8 cellular contexts compared by ENCODE assay signal in the genomic region with DNA sequence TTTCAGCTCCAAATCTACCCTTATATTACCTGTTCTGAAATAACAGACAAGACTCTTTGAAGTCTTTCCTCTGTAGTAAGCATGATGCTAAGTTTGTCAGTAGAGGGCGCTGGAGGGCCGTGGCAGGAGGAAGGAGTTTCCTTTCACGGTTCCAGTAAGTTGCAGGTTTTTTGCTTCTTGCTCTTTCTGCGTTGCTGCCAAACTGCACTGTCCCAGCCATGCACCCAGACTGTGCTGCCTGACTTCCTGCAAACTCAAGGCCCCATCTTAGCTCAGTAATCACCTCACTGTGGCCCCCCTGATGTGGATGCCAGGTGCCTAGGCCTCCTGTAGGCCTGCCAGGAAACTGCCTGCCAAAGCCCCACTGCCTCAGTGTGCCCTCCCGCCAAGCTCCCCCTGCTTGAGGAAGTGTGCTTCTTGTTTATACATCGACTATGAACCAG.
DNase-seq lines count a peak whose midpoint lies in the region; ATAC-seq and TF ChIP-seq lines count a peak whose summit lies in the region.

No MANE protein-coding gene starts in this region.

- TF ChIP-seq CTCF in HL-60 (IDR thresholded peaks at IDR 0.05; ENCODE audit: insufficient read depth, low read length) (peak; percentile 61), cardiac muscle cell (IDR thresholded peaks at IDR 0.05; ENCODE audit: low read depth, low read length) (peak; percentile 94)

- H3K4me1 Mint-ChIP-seq in activated T-helper 1 cell treated with anti-CD3 and anti-CD28 coated beads, Interleukin-12 subunit alpha, Interleukin-12 subunit beta, Interleukin-2, Interleukin-4 antibody, amounts not matched to agents 30 ng/mL and 10 ng/mL and 1 ng/mL, durations not matched to agents 14 hours and 24 hours and 36 hours (ENCODE audit: low read depth), result no peaks in the 10 kb centered on the region

- no peaks in the 10 kb centered on the region for H3K27me3 ChIP-seq in HL-60 (ENCODE audit: insufficient read depth, poor library complexity, severe bottlenecking)
- no peaks in the 10 kb centered on the region for H3K27me3 ChIP-seq in cardiac muscle cell

- H3K36me3 Mint-ChIP-seq in activated T-helper 1 cell treated with anti-CD3 and anti-CD28 coated beads, Interleukin-12 subunit alpha, Interleukin-12 subunit beta, Interleukin-2, Interleukin-4 antibody, amounts not matched to agents 30 ng/mL and 10 ng/mL and 1 ng/mL, durations not matched to agents 14 hours and 24 hours and 36 hours (ENCODE audit: low read depth), result no peaks in the 10 kb centered on the region

- no peaks in the 10 kb centered on the region for H3K27me3 Mint-ChIP-seq in activated T-helper 1 cell treated with anti-CD3 and anti-CD28 coated beads, Interleukin-12 subunit alpha, Interleukin-12 subunit beta, Interleukin-2, Interleukin-4 antibody, amounts not matched to agents 30 ng/mL and 10 ng/mL and 1 ng/mL, durations not matched to agents 14 hours and 24 hours and 36 hours (ENCODE audit: insufficient read depth)

- H3K27ac ChIP-seq in HL-60 (replicated peaks) (no peak overlapping the region), cardiac muscle cell (no peak overlapping the region)

- ATAC-seq in GM21515 (IDR thresholded peaks at IDR 0.05; ENCODE audit: unreplicated experiment), result peak; percentile 85

- in situ Hi-C loops in G401 (cut with HindIII; ENCODE audit: low sequenced_read_pairs), result no loop called here

- H3K4me3 ChIP-seq in HL-60 (replicated peaks; ENCODE audit: insufficient read depth, low read length) (no peak overlapping the region), cardiac muscle cell (no peak overlapping the region)

- peaks cover 2% of the 10 kb centered on the region for H3K4me1 ChIP-seq in cardiac muscle cell (ENCODE audit: low read depth)

- H3K9me3 ChIP-seq in cardiac muscle cell (ENCODE audit: low read depth), result no peaks in the 10 kb centered on the region

- no peak overlapping the region for H3K27ac Mint-ChIP-seq in activated T-helper 1 cell treated with anti-CD3 and anti-CD28 coated beads, Interleukin-12 subunit alpha, Interleukin-12 subunit beta, Interleukin-2, Interleukin-4 antibody, amounts not matched to agents 30 ng/mL and 10 ng/mL and 1 ng/mL, durations not matched to agents 14 hours and 24 hours and 36 hours

- no peaks in the 10 kb centered on the region for H3K9me3 Mint-ChIP-seq in activated T-helper 1 cell treated with anti-CD3 and anti-CD28 coated beads, Interleukin-12 subunit alpha, Interleukin-12 subunit beta, Interleukin-2, Interleukin-4 antibody, amounts not matched to agents 30 ng/mL and 10 ng/mL and 1 ng/mL, durations not matched to agents 14 hours and 24 hours and 36 hours

- peak; percentile 52 for DNase-seq in G401 (ENCODE audit: low spot score)
- peak; percentile 21 to 65 for DNase-seq in HL-60 (ENCODE audit: low read depth in 1 of 2, low spot score in 1 of 2)
- DNase-seq in NCI-H69 (lab: John Stamatoyannopoulos, UW), result peak; percentile 89
- DNase-seq in activated T-helper 1 cell treated with anti-CD3 and anti-CD28 coated beads, Interleukin-12 subunit alpha, Interleukin-12 subunit beta, Interleukin-2, Interleukin-4 antibody, amounts not matched to agents 30 ng/mL and 10 ng/mL and 1 ng/mL, durations not matched to agents 14 hours and 24 hours and 36 hours (ENCODE audit: low spot score), result peak; percentile 41
- DNase-seq in cardiac muscle cell (ENCODE audit: low read depth in 1 of 2, low spot score in 1 of 2), result peak; percentile 90 to 91
- DNase-seq in putamen (ENCODE audit: low spot score), result peak; percentile 72
- no peak for DNase-seq in central memory CD4-positive, alpha-beta T cell

- intact Hi-C loops in activated T-helper 1 cell treated with anti-CD3 and anti-CD28 coated beads, Interleukin-12 subunit alpha, Interleukin-12 subunit beta, Interleukin-2, Interleukin-4 antibody, amounts not matched to agents 30 ng/mL and 10 ng/mL and 1 ng/mL, durations not matched to agents 14 hours and 24 hours and 36 hours (cut with micrococcal nuclease), result loop anchor here (1.0 to 5.0 kb wide), 3 partner anchors 36 to 768 kb away; a partner anchor contains a TSS

- no peaks in the 10 kb centered on the region for H3K36me3 ChIP-seq in cardiac muscle cell

- no peak overlapping the region for H3K4me3 Mint-ChIP-seq in activated T-helper 1 cell treated with anti-CD3 and anti-CD28 coated beads, Interleukin-12 subunit alpha, Interleukin-12 subunit beta, Interleukin-2, Interleukin-4 antibody, amounts not matched to agents 30 ng/mL and 10 ng/mL and 1 ng/mL, durations not matched to agents 14 hours and 24 hours and 36 hours
